16 cellular contexts compared by ENCODE assay signal in genomic region chr13:27569405-27569804, GRCh38. TPM values are rescaled to one million over a fixed set of nuclear protein-coding genes. Genes with fewer than 3 reads are reported as not detected.
DNase-seq lines count a peak whose midpoint lies in the region; ATAC-seq, FAIRE-seq and TF ChIP-seq lines count a peak whose summit lies in the region.
"Had no signal": no experiment of that assay in that cellular context is flagged by ENCODE, and none has a peak within 500 bp of the region (broad histone marks: within the 10 kb centered on the region; RNA-seq: fewer than 3 reads in every experiment).

No MANE protein-coding gene starts in this region.

- no peak for TF ChIP-seq RAD21 in GM12878 (IDR thresholded peaks at IDR 0.05; ENCODE audit: insufficient read depth, low read depth, low read length)

- no peaks in the 10 kb centered on the region for H3K27me3 ChIP-seq in breast epithelium
- no peaks in the 10 kb centered on the region for H3K27me3 ChIP-seq in GM12878 (replicated peaks in 1 of 2; ENCODE audit: control insufficient read depth in 2 of 2, insufficient read depth in 2 of 2, low read length in 1 of 2)
- H3K27me3 ChIP-seq: BLaER1 had no signal

- peaks cover 6% of the 10 kb centered on the region for H3K36me3 Mint-ChIP-seq in MCF 10A (ENCODE audit: insufficient read depth, unreplicated experiment)

- no peak overlapping the region for H3K27ac Mint-ChIP-seq in MCF 10A (ENCODE audit: low read depth, unreplicated experiment)
- H3K27ac Mint-ChIP-seq: CD4-positive, CD25-positive, alpha-beta regulatory T cell had no signal

- peak; percentile 9 for DNase-seq in MCF 10A (ENCODE audit: unreplicated experiment)
- no peak for DNase-seq in breast epithelium (ENCODE audit: low spot score in 2 of 2)
- DNase-seq in GM12878 (ENCODE audit: low read depth, low spot score) = peak; percentile 24
- DNase-seq in activated CD4-positive, alpha-beta T cell treated with anti-CD3 and anti-CD28 coated beads for 48 hours = no peak
- DNase-seq in NCI-H345 (lab: John Stamatoyannopoulos, UW) = no peak
- DNase-seq: 8988T, AML-193, DMS53, GF-D8 had no signal

- peaks cover 2% of the 10 kb centered on the region for H3K9me3 Mint-ChIP-seq in MCF 10A (ENCODE audit: unreplicated experiment)
- H3K9me3 Mint-ChIP-seq: CD4-positive, CD25-positive, alpha-beta regulatory T cell had no signal

- CTCF ChIA-PET in MCF 10A (lab: Yijun Ruan, JAX) = no interaction called here
- CTCF ChIA-PET in GM12878 (lab: Yijun Ruan, JAX) = interaction anchor here (0.7 to 1.3 kb wide), 2 partner anchors 50 to 420 kb away, joined by 3 to 4 read pairs; no protein-coding TSS in a partner anchor

- 49% methylated on average over 4 of the region's 4 CpGs for WGBS in GM12878 (ENCODE audit: insufficient coverage, insufficient replicate concordance, low lambda C conversion rate, missing lambda C conversion rate)

- TF ChIP-seq CTCF in MCF 10A (IDR thresholded peaks at IDR 0.05; ENCODE audit: unreplicated experiment) = no peak
- TF ChIP-seq CTCF in breast epithelium (IDR thresholded peaks at IDR 0.05) = no peak
- no peak for TF ChIP-seq CTCF in GM12878 (IDR thresholded peaks at IDR 0.05 in 2 of 3, conservative IDR thresholded peaks at IDR 0.05 in 1 of 3; ENCODE audit: control insufficient read depth in 2 of 3, extremely low read depth in 1 of 3, insufficient read depth in 1 of 3, low read depth in 3 of 3, low read length in 3 of 3)

- RAD21 ChIA-PET in GM12878 (lab: Charles Lee; ENCODE audit: unreplicated experiment) = no interaction called here

- no peak overlapping the region for H3K4me3 Mint-ChIP-seq in MCF 10A (ENCODE audit: unreplicated experiment)
- H3K4me3 Mint-ChIP-seq: CD4-positive, CD25-positive, alpha-beta regulatory T cell had no signal

- H3K4me1 ChIP-seq in breast epithelium = no peaks in the 10 kb centered on the region
- H3K4me1 ChIP-seq in GM12878 (ENCODE audit: control insufficient read depth, insufficient read depth, low read length) = no peaks in the 10 kb centered on the region
- H3K4me1 ChIP-seq: BLaER1, HAP-1 had no signal

- H3K9me3 ChIP-seq in breast epithelium (no peaks in the 10 kb centered on the region), GM12878 (replicated peaks; ENCODE audit: control insufficient read depth, insufficient read depth, low read length) (no peaks in the 10 kb centered on the region)
- H3K9me3 ChIP-seq: BLaER1, HAP-1 had no signal

- no peak overlapping the region for H2AFZ ChIP-seq in GM12878 (ENCODE audit: control insufficient read depth, low read depth, low read length)

- H3K27ac ChIP-seq in breast epithelium = no peak overlapping the region
- no peak overlapping the region for H3K27ac ChIP-seq in GM12878 (ENCODE audit: control insufficient read depth, insufficient read depth)
- H3K27ac ChIP-seq: BLaER1 had no signal

- no peak for FAIRE-seq in GM12878 (lab: Jason Lieb, UNC)
- FAIRE-seq: GM12891, H1 had no signal

- H3K9ac ChIP-seq in GM12878 (ENCODE audit: control insufficient read depth, insufficient read depth, low read length) = no peak overlapping the region
- H3K9ac ChIP-seq: BLaER1 had no signal

- TF ChIP-seq EP300 in GM12878 (IDR thresholded peaks at IDR 0.05; ENCODE audit: borderline replicate concordance in 1 of 2, control insufficient read depth in 1 of 2, low read depth in 2 of 2, low read length in 2 of 2) = peak in 1 of 2 experiments; percentile 44; a peak in 1 of 4 replicates

- intact Hi-C loops in MCF 10A (cut with micrococcal nuclease) (no loop called here), breast epithelium (cut with DNase I; ENCODE audit: low total_unique reads) (loop anchor here (10.0 kb wide), 1 partner anchor 635 kb away; no protein-coding TSS in a partner anchor), GM12878 (cut with micrococcal nuclease; ENCODE audit: unreplicated experiment) (no loop called here)

- H4K20me1 ChIP-seq in GM12878 (ENCODE audit: control insufficient read depth, insufficient read depth) = no peaks in the 10 kb centered on the region
- H4K20me1 ChIP-seq: BLaER1 had no signal

- in situ Hi-C loops in GM12878 (cut with MboI) = no loop called here

- SMC1A ChIA-PET in GM12878 (lab: Charles Lee; ENCODE audit: uncharacterized antibody, unreplicated experiment) = interaction anchor here (1.4 to 2.4 kb wide), 3 partner anchors 50 to 74 kb away, joined by 3 to 11 read pairs (median 5); partner anchors contain the start of gene LNX2

- H3K27me3 Mint-ChIP-seq in MCF 10A (ENCODE audit: insufficient read depth, unreplicated experiment) = no peaks in the 10 kb centered on the region
- H3K27me3 Mint-ChIP-seq: CD4-positive, CD25-positive, alpha-beta regulatory T cell had no signal

- POLR2A ChIA-PET in MCF 10A (lab: Yijun Ruan, JAX) (interaction anchor here (0.8 kb wide), 1 partner anchor 52 kb away, joined by 3 read pairs; no protein-coding TSS in a partner anchor), GM12878 (lab: Charles Lee) (interaction anchor here (1.1 kb wide), 1 partner anchor 10 kb away, joined by 3 read pairs; no protein-coding TSS in a partner anchor)

- H3K4me1 Mint-ChIP-seq in MCF 10A (ENCODE audit: insufficient read depth, unreplicated experiment) = peaks cover 12% of the 10 kb centered on the region

- ATAC-seq in GM12878 = peak; percentile 92
- peak; percentile 87 for ATAC-seq in esophagus mucosa
- no peak for ATAC-seq in GM19452 (IDR thresholded peaks at IDR 0.05; ENCODE audit: unreplicated experiment)

- peaks cover 5% of the 10 kb centered on the region for H3K36me3 ChIP-seq in breast epithelium
- H3K36me3 ChIP-seq in GM12878 (ENCODE audit: control insufficient read depth in 2 of 2, insufficient read depth in 2 of 2, low read length in 1 of 2) = peaks cover 3 to 10% of the 10 kb centered on the region in 2 experiments
- H3K36me3 ChIP-seq: HAP-1 had no signal

- H3K4me3 ChIP-seq in breast epithelium (no peak overlapping the region), GM12878 (no peak overlapping the region)
- H3K4me3 ChIP-seq: BLaER1, HAP-1 had no signal

- BruUV-seq in MCF 10A (replicated peaks; lab: Mats Ljungman, UMichigan) = no TSS peak
- BruUV-seq in GM12878 (replicated peaks; lab: Mats Ljungman, UMichigan) = no TSS peak

- no peak overlapping the region for H3K4me2 ChIP-seq in GM12878 (ENCODE audit: control insufficient read depth, insufficient read depth)
- H3K4me2 ChIP-seq: BLaER1 had no signal

- TF ChIP-seq POLR2A in breast epithelium (IDR thresholded peaks at IDR 0.05) (no peak), GM12878 (IDR thresholded peaks at IDR 0.05; ENCODE audit: low read depth, low read length) (no peak)

- no peaks in the 10 kb centered on the region for H3K79me2 ChIP-seq in GM12878 (ENCODE audit: control insufficient read depth, insufficient read depth, low read length)

TF ChIP-seq in GM12878, 131 proteins besides CTCF, POLR2A, EP300 and RAD21 (continues in another document):
- no peak for TF ChIP-seq CBFB (IDR thresholded peaks at IDR 0.05; ENCODE audit: low read depth)
- no peak for TF ChIP-seq GABPA (IDR thresholded peaks at IDR 0.05; ENCODE audit: low read depth)
- TF ChIP-seq SIN3A (IDR thresholded peaks at IDR 0.05; ENCODE audit: low read depth, low read length) = no peak

RNA-seq across cellular contexts. Expression of gene LNX2, which starts 50.9 kb away (rescaled TPM):
- 12.3 and 15.6 TPM in 2 replicates for total RNA-seq in MCF 10A (2022)
- total RNA-seq in breast epithelium = 10 to 100 TPM in 2 of 3 donors, 1 to 10 TPM in 1; 5.9 to 19.3 (median 19.2) TPM
- total RNA-seq in GM12878 (2013; cell fraction: nucleolus; rRNA removed) = 11.8 and 12.8 TPM in 2 replicates
- total RNA-seq in GM12878 (2014; rRNA removed) = 5.2 and 5.4 TPM in 2 replicates
- total RNA-seq in GM12878 (2014; rRNA removed; fragmentation: Illumina TruSeq; extraction: Trizol) = 6.2 and 6.3 TPM in 2 replicates
- total RNA-seq in GM12878 (2021) = 4.7 and 4.8 TPM in 2 replicates
- 1.5 TPM for polyA plus RNA-seq in GM12878 (2011; ENCODE audit: low read depth)
- polyA plus RNA-seq in GM12878 (2011; rRNA removed) = 7.7 and 7.9 TPM in 2 replicates
- polyA plus RNA-seq in GM12878 (2011; cell fraction: cytosol; rRNA removed) = 3.9 and 4.7 TPM in 2 replicates
- polyA plus RNA-seq in GM12878 (2011; cell fraction: nucleus; rRNA removed) = 5.9 and 6.0 TPM in 2 replicates
- 1.8 and 2.6 TPM in 2 replicates for polyA plus RNA-seq in GM12878 (2012)
- polyA plus RNA-seq in GM12878 (2014; fragmentation: Illumina TruSeq; extraction: Trizol) = 5.9 and 6.5 TPM in 2 replicates
- polyA plus RNA-seq in GM12878 (2014; fragmentation: Nextera tagmentation; extraction: Ambion mirVana) = 1 to 10 TPM; 1.3 to 1.9 TPM
- 3.5 and 3.7 TPM in 2 replicates for polyA plus RNA-seq in GM12878 (2014; rRNA removed)
- 1 to 10 TPM; 4.0 to 4.1 TPM for polyA plus RNA-seq in GM12878 (2016; fragmentation: Nextera tagmentation; extraction: Ambion mirVana)
- polyA minus RNA-seq in GM12878 (2011; rRNA and poly(A)+ RNA removed) = 9.5 and 11.3 TPM in 2 replicates
- polyA minus RNA-seq in GM12878 (2011; cell fraction: cytosol; rRNA and poly(A)+ RNA removed) = 3.5 and 4.0 TPM in 2 replicates
- polyA minus RNA-seq in GM12878 (2011; cell fraction: nucleus; rRNA and poly(A)+ RNA removed) = 5.4 and 10.2 TPM in 2 replicates
- total RNA-seq in esophagus mucosa = 13.5 TPM

RNA-seq across cellular contexts. Expression of gene POLR1D, which starts 52.3 kb away (rescaled TPM):
- 123 and 146 TPM in 2 replicates for total RNA-seq in MCF 10A (2022)
- 100 to 1,000 TPM; 103 to 130 (median 115) TPM for total RNA-seq in breast epithelium
- total RNA-seq in GM12878 (2013; cell fraction: nucleolus; rRNA removed) = 84.6 and 103 TPM in 2 replicates
- 119 and 136 TPM in 2 replicates for total RNA-seq in GM12878 (2014; rRNA removed)
- 160 TPM in 2 replicates for total RNA-seq in GM12878 (2014; rRNA removed; fragmentation: Illumina TruSeq; extraction: Trizol)
- total RNA-seq in GM12878 (2021) = 153 and 156 TPM in 2 replicates
- 211 TPM for polyA plus RNA-seq in GM12878 (2011; ENCODE audit: low read depth)
- polyA plus RNA-seq in GM12878 (2011; rRNA removed) = 219 and 229 TPM in 2 replicates
- 147 and 187 TPM in 2 replicates for polyA plus RNA-seq in GM12878 (2011; cell fraction: cytosol; rRNA removed)
- polyA plus RNA-seq in GM12878 (2011; cell fraction: nucleus; rRNA removed) = 142 and 167 TPM in 2 replicates
- polyA plus RNA-seq in GM12878 (2012) = 173 and 195 TPM in 2 replicates
- 223 and 290 TPM in 2 replicates for polyA plus RNA-seq in GM12878 (2014; fragmentation: Illumina TruSeq; extraction: Trizol)
- polyA plus RNA-seq in GM12878 (2014; fragmentation: Nextera tagmentation; extraction: Ambion mirVana) = 100 to 1,000 TPM; 190 to 219 TPM
- polyA plus RNA-seq in GM12878 (2014; rRNA removed) = 155 and 160 TPM in 2 replicates
- 100 to 1,000 TPM; 132 to 137 TPM for polyA plus RNA-seq in GM12878 (2016; fragmentation: Nextera tagmentation; extraction: Ambion mirVana)
- polyA minus RNA-seq in GM12878 (2011; rRNA and poly(A)+ RNA removed) = 88.4 and 103 TPM in 2 replicates
- polyA minus RNA-seq in GM12878 (2011; cell fraction: cytosol; rRNA and poly(A)+ RNA removed) = 38.5 and 44.6 TPM in 2 replicates
- polyA minus RNA-seq in GM12878 (2011; cell fraction: nucleus; rRNA and poly(A)+ RNA removed) = 45.1 and 56.6 TPM in 2 replicates
- total RNA-seq in esophagus mucosa = 121 TPM

Comparison
In these comparisons a context has a peak if more than half of its experiments do, and no peak if none do; other contexts are left out.
1. DNase-seq: peak in MCF 10A (single experiment) and GM12878 (single experiment); none in breast epithelium (0 of 2), activated CD4-positive, alpha-beta T cell treated with anti-CD3 and anti-CD28 coated beads for 48 hours (single experiment) and NCI-H345 (single experiment).